In the genomic region with DNA sequence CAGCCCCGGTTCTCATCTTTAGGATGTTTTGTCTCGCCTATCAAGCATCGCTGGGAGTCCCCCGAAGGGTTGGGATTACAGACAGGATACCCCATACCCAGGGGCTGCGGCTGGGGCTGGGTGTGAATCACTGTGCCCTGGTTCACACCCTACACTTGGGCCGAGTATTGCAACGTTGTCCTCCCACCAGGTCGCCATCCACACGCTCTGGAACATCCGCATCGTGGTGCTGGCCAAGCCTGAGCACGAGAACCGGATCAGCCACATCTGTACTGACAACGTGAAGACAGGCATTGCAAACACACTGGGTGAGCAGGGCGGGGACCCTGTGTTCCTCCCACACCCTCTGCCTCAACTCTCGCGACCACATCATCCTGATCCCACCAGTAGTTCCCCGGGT, we compare ENCODE assay signal across 27 cellular contexts.
DNase-seq lines count a peak whose midpoint lies in the region; ATAC-seq, FAIRE-seq and TF ChIP-seq lines count a peak whose summit lies in the region.
"Had no signal": no experiment of that assay in that cellular context is flagged by ENCODE, and none has a peak within 500 bp of the region (broad histone marks: within the 10 kb centered on the region; RNA-seq: fewer than 3 reads in every experiment).

No MANE protein-coding gene starts in this region.

- no peaks in the 10 kb centered on the region for H3K79me2 ChIP-seq in astrocyte (ENCODE audit: insufficient read depth, low read length)

- H3K27ac Mint-ChIP-seq in T-helper 2 cell treated with Interferon-gamma antibody and Interleukin-4, amounts not matched to agents 5 μg/mL and 100 μg/mL, for 36 hours: peak overlapping the region; percentile 66
- H3K27ac Mint-ChIP-seq in CD8-positive, alpha-beta memory T cell: peak overlapping the region in 5 of 8 donors; percentile 21 to 61 (median 50)
- H3K27ac Mint-ChIP-seq in astrocyte (ENCODE audit: unreplicated experiment): no peak overlapping the region
- H3K27ac Mint-ChIP-seq in activated naive CD4-positive, alpha-beta T cell treated with anti-CD3 and anti-CD28 coated beads, Interleukin-2, amount 50 U/mL, for 72 hours: peak overlapping the region in 1 of 2 donors; percentile 73

- POLR2A ChIA-PET in CD8-positive, alpha-beta memory T cell (lab: Charles Lee): no interaction called here

- peaks cover 22% of the 10 kb centered on the region for H3K4me1 ChIP-seq in CD8-positive, alpha-beta memory T cell (ENCODE audit: insufficient read depth, low read length)
- H3K4me1 ChIP-seq in astrocyte (ENCODE audit: insufficient read depth, low read length) (peaks cover 8% of the 10 kb centered on the region), neutrophil (ENCODE audit: control insufficient read depth in 1 of 2, insufficient read depth in 1 of 2, low read depth in 1 of 2, low read length in 1 of 2) (peaks cover 44 to 61% of the 10 kb centered on the region in 2 experiments), upper lobe of right lung (peaks cover 13% of the 10 kb centered on the region)
- H3K4me1 ChIP-seq: Caco-2, pancreas had no signal

- FAIRE-seq in astrocyte (lab: Jason Lieb, UNC): no peak
- FAIRE-seq: H1, pancreas, RCC 7860 had no signal

- no peak overlapping the region for H3K9ac ChIP-seq in astrocyte (ENCODE audit: low read length)
- H3K9ac ChIP-seq: KMS-11, SK-N-SH had no signal

- H3K9me3 Mint-ChIP-seq in T-helper 2 cell treated with Interferon-gamma antibody and Interleukin-4, amounts not matched to agents 5 μg/mL and 100 μg/mL, for 36 hours: no peaks in the 10 kb centered on the region
- H3K9me3 Mint-ChIP-seq in CD8-positive, alpha-beta memory T cell: no peaks in the 10 kb centered on the region
- H3K9me3 Mint-ChIP-seq in astrocyte (ENCODE audit: unreplicated experiment): no peaks in the 10 kb centered on the region
- no peaks in the 10 kb centered on the region for H3K9me3 Mint-ChIP-seq in activated naive CD4-positive, alpha-beta T cell treated with anti-CD3 and anti-CD28 coated beads, Interleukin-2, amount 50 U/mL, for 72 hours
- H3K9me3 Mint-ChIP-seq: WTC11 had no signal

- peaks cover 52% of the 10 kb centered on the region for H3K36me3 ChIP-seq in CD8-positive, alpha-beta memory T cell (ENCODE audit: insufficient read depth, low read length)
- H3K36me3 ChIP-seq in astrocyte (ENCODE audit: insufficient read depth, low read length) (no peaks in the 10 kb centered on the region), neutrophil (peaks cover 93% of the 10 kb centered on the region), upper lobe of right lung (peaks cover under 1% of the 10 kb centered on the region)
- H3K36me3 ChIP-seq: pancreas had no signal

- H3K4me3 ChIP-seq in CD8-positive, alpha-beta memory T cell (ENCODE audit: low read length): no peak overlapping the region
- H3K4me3 ChIP-seq in astrocyte (ENCODE audit: insufficient read depth, low read depth, low read length) (no peak overlapping the region), neutrophil (ENCODE audit: low read depth in 1 of 2, low read length in 1 of 2) (peak overlapping the region in 1 of 2 experiments; percentile 17), upper lobe of right lung (no peak overlapping the region)
- H3K4me3 ChIP-seq: heart right ventricle, pancreas had no signal

- no peak for ATAC-seq in upper lobe of right lung
- no peak for ATAC-seq in activated naive CD4-positive, alpha-beta T cell treated with anti-CD3 and anti-CD28 coated beads, Interleukin-2, amount 50 U/mL, for 72 hours
- ATAC-seq: heart right ventricle, left colon, pancreas, WTC11 had no signal

- H3K27me3 Mint-ChIP-seq in T-helper 2 cell treated with Interferon-gamma antibody and Interleukin-4, amounts not matched to agents 5 μg/mL and 100 μg/mL, for 36 hours (ENCODE audit: low read depth): no peaks in the 10 kb centered on the region
- H3K27me3 Mint-ChIP-seq in CD8-positive, alpha-beta memory T cell: no peaks in the 10 kb centered on the region
- peaks cover 17% of the 10 kb centered on the region for H3K27me3 Mint-ChIP-seq in astrocyte (ENCODE audit: low read depth, unreplicated experiment)

- H3K36me3 Mint-ChIP-seq in T-helper 2 cell treated with Interferon-gamma antibody and Interleukin-4, amounts not matched to agents 5 μg/mL and 100 μg/mL, for 36 hours (ENCODE audit: low read depth): peaks cover 29% of the 10 kb centered on the region
- peaks cover 0 to 48% (median 8%) of the 10 kb centered on the region in 3 donors for H3K36me3 Mint-ChIP-seq in CD8-positive, alpha-beta memory T cell
- H3K36me3 Mint-ChIP-seq in astrocyte (ENCODE audit: low read depth, unreplicated experiment): peaks cover 2% of the 10 kb centered on the region
- H3K36me3 Mint-ChIP-seq in activated naive CD4-positive, alpha-beta T cell treated with anti-CD3 and anti-CD28 coated beads, Interleukin-2, amount 50 U/mL, for 72 hours: peaks cover 3% of the 10 kb centered on the region in 2 donors

- TF ChIP-seq CTCF in astrocyte (IDR thresholded peaks at IDR 0.05; ENCODE audit: insufficient read depth, low read depth, low read length) (no peak), neutrophil (IDR thresholded peaks at IDR 0.05) (no peak), upper lobe of right lung (IDR thresholded peaks at IDR 0.05) (no peak)

- H3K4me2 ChIP-seq in astrocyte (ENCODE audit: low read length): peak overlapping the region; percentile 60
- H3K4me2 ChIP-seq: KMS-11, SK-N-SH had no signal

- H3K27ac ChIP-seq in CD8-positive, alpha-beta memory T cell (ENCODE audit: low read depth, low read length): no peak overlapping the region
- no peak overlapping the region for H3K27ac ChIP-seq in astrocyte (ENCODE audit: low read depth, low read length)
- H3K27ac ChIP-seq in neutrophil: peak overlapping the region; percentile 96
- H3K27ac ChIP-seq in upper lobe of right lung: no peak overlapping the region
- H3K27ac ChIP-seq: KMS-11, pancreas had no signal

- CTCF ChIA-PET in CD8-positive, alpha-beta memory T cell (lab: Charles Lee): no interaction called here

- no peaks in the 10 kb centered on the region for H3K27me3 ChIP-seq in CD8-positive, alpha-beta memory T cell (ENCODE audit: insufficient read depth, low read length, poor library complexity, severe bottlenecking)
- H3K27me3 ChIP-seq in astrocyte (ENCODE audit: insufficient read depth, low read length) (peaks cover 7% of the 10 kb centered on the region), neutrophil (no peaks in the 10 kb centered on the region), upper lobe of right lung (no peaks in the 10 kb centered on the region)
- H3K27me3 ChIP-seq: heart right ventricle, pancreas had no signal

- intact Hi-C loops in upper lobe of right lung (cut with DNase I): no loop called here

- no peaks in the 10 kb centered on the region for H4K20me1 ChIP-seq in astrocyte (ENCODE audit: insufficient read depth, low read length)

- H2AFZ ChIP-seq in astrocyte (ENCODE audit: low read depth, low read length): peak overlapping the region; percentile 2

- no peaks in the 10 kb centered on the region for H3K9me3 ChIP-seq in CD8-positive, alpha-beta memory T cell (ENCODE audit: low read length)
- H3K9me3 ChIP-seq in astrocyte (ENCODE audit: insufficient read depth, low read depth, low read length): no peaks in the 10 kb centered on the region
- no peaks in the 10 kb centered on the region for H3K9me3 ChIP-seq in neutrophil
- no peaks in the 10 kb centered on the region for H3K9me3 ChIP-seq in upper lobe of right lung
- H3K9me3 ChIP-seq: Caco-2, heart right ventricle, pancreas, SK-N-SH had no signal

- H3K4me1 Mint-ChIP-seq in T-helper 2 cell treated with Interferon-gamma antibody and Interleukin-4, amounts not matched to agents 5 μg/mL and 100 μg/mL, for 36 hours (ENCODE audit: low read depth): peaks cover 3% of the 10 kb centered on the region
- peaks cover 0 to 4% (median 0%) of the 10 kb centered on the region in 3 donors for H3K4me1 Mint-ChIP-seq in CD8-positive, alpha-beta memory T cell
- H3K4me1 Mint-ChIP-seq in astrocyte (ENCODE audit: low read depth, unreplicated experiment): no peaks in the 10 kb centered on the region

- no peak overlapping the region for H3K4me3 Mint-ChIP-seq in T-helper 2 cell treated with Interferon-gamma antibody and Interleukin-4, amounts not matched to agents 5 μg/mL and 100 μg/mL, for 36 hours
- H3K4me3 Mint-ChIP-seq in CD8-positive, alpha-beta memory T cell: peak overlapping the region in 2 of 7 donors; percentile 6 to 39
- H3K4me3 Mint-ChIP-seq in astrocyte (ENCODE audit: unreplicated experiment): no peak overlapping the region
- H3K4me3 Mint-ChIP-seq: WTC11 had no signal

- no peak for DNase-seq in T-helper 2 cell treated with Interferon-gamma antibody and Interleukin-4, amounts not matched to agents 5 μg/mL and 100 μg/mL, for 36 hours (ENCODE audit: low spot score)
- DNase-seq in T-helper 2 cell (no peak), astrocyte (ENCODE audit: low read depth) (no peak), upper lobe of right lung (no peak), NCI-H69 (lab: John Stamatoyannopoulos, UW) (no peak)
- DNase-seq in CD8-positive, alpha-beta memory T cell: no peak
- no peak for DNase-seq in activated naive CD4-positive, alpha-beta T cell treated with anti-CD3 and anti-CD28 coated beads, Interleukin-2, amount 50 U/mL, for 72 hours (ENCODE audit: low spot score in 2 of 2)
- DNase-seq: activated CD4-positive, alpha-beta T cell treated with anti-CD3 and anti-CD28 coated beads, Interleukin-2, amount 50 U/mL, for 4 hours; activated gamma-delta T cell treated with Interleukin-2 at 50 U/mL for 16 hours; Caco-2; DMS79; effector CD4-positive, alpha-beta T cell; GF-D8; heart right ventricle; left colon; NCI-H1694; NCI-H526 treated with DMSO at 0.1 percent for 48 hours; pancreas; SK-N-SH; stimulated activated CD4-positive, alpha-beta T cell treated with anti-CD3 and anti-CD28 coated beads, Interleukin-4, amount 100 ng/mL, for 1 hour; stimulated activated naive CD4-positive, alpha-beta T cell; T1000 had no signal
